In the genomic region with DNA sequence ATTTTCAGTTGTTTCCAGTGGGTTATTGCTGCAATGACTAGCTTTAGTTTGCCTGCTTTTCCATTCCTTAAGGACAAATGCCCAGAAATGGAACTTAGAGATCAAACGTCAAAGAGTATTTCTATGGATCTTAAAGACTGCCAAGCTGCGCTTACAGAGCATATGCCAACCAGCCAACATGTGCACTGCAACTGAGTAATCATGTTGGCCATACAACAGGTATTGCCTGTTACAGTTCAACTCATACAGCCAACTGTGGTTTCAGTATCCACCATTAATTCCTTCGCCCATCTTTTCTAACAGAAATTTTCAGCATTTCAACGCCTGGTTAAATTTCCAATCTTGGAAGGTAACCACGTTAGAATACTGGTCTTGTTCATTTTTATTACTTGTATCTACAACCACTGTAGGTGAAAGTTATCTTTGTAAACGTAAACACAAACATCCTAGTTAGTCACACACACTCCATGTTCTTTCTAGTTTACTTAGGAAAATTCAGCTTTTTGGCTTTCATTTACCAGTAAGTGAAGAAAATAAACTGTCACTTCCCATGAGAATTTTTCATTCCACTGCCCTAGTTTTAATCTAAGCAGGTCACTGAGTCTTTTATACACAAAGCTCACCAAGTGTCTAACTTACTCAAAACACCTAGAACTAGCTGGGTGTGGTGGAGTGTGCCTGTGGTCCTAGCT, we compare ENCODE assay signal across 16 cellular contexts. TPM values are rescaled to one million over a fixed set of nuclear protein-coding genes. Genes with fewer than 3 reads are reported as not detected.
A peak's percentile ranks its signal among the peaks of the same experiment; 100 is the strongest.
DNase-seq lines count a peak whose midpoint lies in the region; ATAC-seq and TF ChIP-seq lines count a peak whose summit lies in the region.
"Had no signal": no experiment of that assay in that cellular context is flagged by ENCODE, and none has a peak within 500 bp of the region (broad histone marks: within the 10 kb centered on the region; RNA-seq: fewer than 3 reads in every experiment).

No MANE protein-coding gene starts in this region.

- H3K4me3 Mint-ChIP-seq in stimulated activated naive CD8-positive, alpha-beta T cell treated with anti-CD3 and anti-CD28 coated beads, Interleukin-15, amount 100 ng/mL, for 72 hours = peak overlapping the region; percentile 95

- H3K27ac ChIP-seq in cardiac muscle cell = peak overlapping the region; percentile 70
- H3K27ac ChIP-seq in SK-N-MC = no peak overlapping the region
- no peak overlapping the region for H3K27ac ChIP-seq in lower lobe of right lung
- no peak overlapping the region for H3K27ac ChIP-seq in effector memory CD4-positive, alpha-beta T cell (ENCODE audit: insufficient read depth, low read length, poor library complexity, severe bottlenecking)
- H3K27ac ChIP-seq: upper lobe of right lung, WERI-Rb-1 had no signal

- H3K9ac ChIP-seq in SK-N-MC (ENCODE audit: insufficient read length) = no peak overlapping the region

- H3K4me1 ChIP-seq in cardiac muscle cell (ENCODE audit: low read depth) (peaks cover 14% of the 10 kb centered on the region), lower lobe of right lung (peaks cover 40% of the 10 kb centered on the region)
- H3K4me1 ChIP-seq in effector memory CD4-positive, alpha-beta T cell (ENCODE audit: control insufficient read depth, insufficient read depth, low read length, poor library complexity, severe bottlenecking) = peaks cover 12% of the 10 kb centered on the region

- no peaks in the 10 kb centered on the region for H3K9me3 Mint-ChIP-seq in stimulated activated naive CD8-positive, alpha-beta T cell treated with anti-CD3 and anti-CD28 coated beads, Interleukin-15, amount 100 ng/mL, for 72 hours
- H3K9me3 Mint-ChIP-seq: CD4-positive, alpha-beta T cell had no signal

- TF ChIP-seq CTCF in cardiac muscle cell (IDR thresholded peaks at IDR 0.05; ENCODE audit: low read depth, low read length) = no peak
- TF ChIP-seq CTCF in fibroblast of the aortic adventitia (IDR thresholded peaks at IDR 0.05; ENCODE audit: insufficient read depth, low read length) = no peak
- no peak for TF ChIP-seq CTCF in lower lobe of right lung (IDR thresholded peaks at IDR 0.05)

- DNase-seq in cardiac muscle cell (ENCODE audit: low read depth in 1 of 2, low spot score in 1 of 2) (no peak), Right ventricle myocardium inferior (ENCODE audit: missing footprints) (no peak), SK-N-MC (ENCODE audit: low read depth, low spot score) (no peak), fibroblast of the aortic adventitia (ENCODE audit: low read depth) (no peak), lower lobe of right lung (no peak), kidney glomerular epithelial cell (lab: John Stamatoyannopoulos, UW) (no peak)
- DNase-seq in stimulated activated naive CD8-positive, alpha-beta T cell treated with anti-CD3 and anti-CD28 coated beads, Interleukin-15, amount 100 ng/mL, for 72 hours = no peak
- DNase-seq in effector memory CD4-positive, alpha-beta T cell = no peak
- DNase-seq: CD4-positive, alpha-beta T cell; effector CD4-positive, alpha-beta T cell; hypothalamus; mucosa of descending colon; NCI-H2107; upper lobe of right lung; WERI-Rb-1 had no signal

- H3K4me3 ChIP-seq in cardiac muscle cell (no peak overlapping the region), SK-N-MC (peak overlapping the region; percentile 22), fibroblast of the aortic adventitia (ENCODE audit: low read depth, low read length) (peak overlapping the region; percentile 15), lower lobe of right lung (no peak overlapping the region)
- no peak overlapping the region for H3K4me3 ChIP-seq in effector memory CD4-positive, alpha-beta T cell (ENCODE audit: insufficient read depth, low read depth, low read length, poor library complexity, severe bottlenecking)
- H3K4me3 ChIP-seq: mucosa of descending colon, upper lobe of right lung had no signal

- H3K27me3 ChIP-seq in cardiac muscle cell = no peaks in the 10 kb centered on the region
- H3K27me3 ChIP-seq in lower lobe of right lung (ENCODE audit: low read depth) = no peaks in the 10 kb centered on the region
- no peaks in the 10 kb centered on the region for H3K27me3 ChIP-seq in effector memory CD4-positive, alpha-beta T cell (replicated peaks; ENCODE audit: control insufficient read depth, insufficient read depth, low read length, poor library complexity, severe bottlenecking)
- H3K27me3 ChIP-seq: upper lobe of right lung had no signal

- H3K9me3 ChIP-seq in cardiac muscle cell (ENCODE audit: low read depth) = no peaks in the 10 kb centered on the region
- no peaks in the 10 kb centered on the region for H3K9me3 ChIP-seq in SK-N-MC (ENCODE audit: low read depth, low read length)
- no peaks in the 10 kb centered on the region for H3K9me3 ChIP-seq in lower lobe of right lung
- H3K9me3 ChIP-seq in effector memory CD4-positive, alpha-beta T cell (ENCODE audit: control insufficient read depth, low read length) = no peaks in the 10 kb centered on the region
- H3K9me3 ChIP-seq: mucosa of descending colon, upper lobe of right lung had no signal

- peak overlapping the region in 1 of 2 donors; percentile 55 for H3K27ac Mint-ChIP-seq in stimulated activated naive CD8-positive, alpha-beta T cell treated with anti-CD3 and anti-CD28 coated beads, Interleukin-15, amount 100 ng/mL, for 72 hours

- intact Hi-C loops in Right ventricle myocardium inferior (cut with DNase I) (no loop called here), lower lobe of right lung (cut with DNase I) (no loop called here)

- H3K27me3 Mint-ChIP-seq in stimulated activated naive CD8-positive, alpha-beta T cell treated with anti-CD3 and anti-CD28 coated beads, Interleukin-15, amount 100 ng/mL, for 72 hours = no peaks in the 10 kb centered on the region
- H3K27me3 Mint-ChIP-seq: CD4-positive, alpha-beta T cell had no signal

- peaks cover 67% of the 10 kb centered on the region for H3K4me1 Mint-ChIP-seq in stimulated activated naive CD8-positive, alpha-beta T cell treated with anti-CD3 and anti-CD28 coated beads, Interleukin-15, amount 100 ng/mL, for 72 hours

- peaks cover 67% of the 10 kb centered on the region for H3K36me3 ChIP-seq in cardiac muscle cell
- H3K36me3 ChIP-seq in SK-N-MC (ENCODE audit: insufficient read depth, low read length) = peaks cover 80% of the 10 kb centered on the region
- peaks cover 76% of the 10 kb centered on the region for H3K36me3 ChIP-seq in lower lobe of right lung
- peaks cover 74% of the 10 kb centered on the region for H3K36me3 ChIP-seq in effector memory CD4-positive, alpha-beta T cell (ENCODE audit: control insufficient read depth, insufficient read depth, low read length)

- ATAC-seq in Right ventricle myocardium inferior = no peak
- ATAC-seq in stimulated activated naive CD8-positive, alpha-beta T cell treated with anti-CD3 and anti-CD28 coated beads, Interleukin-15, amount 100 ng/mL, for 72 hours = no peak
- ATAC-seq in lower lobe of right lung = no peak
- ATAC-seq: mucosa of descending colon, sciatic nerve, upper lobe of right lung had no signal

RNA-seq across cellular contexts. Expression of a gene that starts 3.9 kb away (rescaled TPM):
- total RNA-seq in cardiac muscle cell (824 and 1,421 TPM in 2 replicates), Right ventricle myocardium inferior (953 TPM), fibroblast of the aortic adventitia (ENCODE audit: low replicate concordance) (213 and 1,353 TPM in 2 replicates), lower lobe of right lung (1,243 TPM)
- polyA plus RNA-seq in cardiac muscle cell = 726 and 889 TPM in 2 replicates

RNA-seq across cellular contexts. Expression of a gene that starts 41.0 kb away (rescaled TPM):
- 50.6 and 80.3 TPM in 2 replicates for total RNA-seq in cardiac muscle cell
- polyA plus RNA-seq in cardiac muscle cell = 35.2 and 44.7 TPM in 2 replicates
- total RNA-seq in Right ventricle myocardium inferior = 56.7 TPM
- 6.1 and 11.4 TPM in 2 replicates for total RNA-seq in fibroblast of the aortic adventitia (ENCODE audit: low replicate concordance)
- total RNA-seq in lower lobe of right lung = 6.4 TPM

Comparison
In these comparisons a context has a peak if more than half of its experiments do, and no peak if none do; other contexts are left out.
1. H3K4me3 ChIP-seq: peak in SK-N-MC (single experiment) and fibroblast of the aortic adventitia (single experiment); none in cardiac muscle cell (single experiment), lower lobe of right lung (single experiment) and effector memory CD4-positive, alpha-beta T cell (single experiment).